1 cellular context compared by ENCODE assay signal in genomic region chr19:15418588-15419412, GRCh38.
A peak's percentile ranks its signal among the peaks of the same experiment; 100 is the strongest.
TF ChIP-seq lines count a peak whose summit lies in the region.

Gene AKAP8L, minus strand, starts transcription at chr19:15418988. Its CDS starts 65 bp downstream, at chr19:15418923.

TF ChIP-seq in HepG2, 621 proteins besides CTCF, POLR2A, EP300 and RAD21 (continued from another document and continues in another):
- TF ChIP-seq ZNF30 (CRISPR knock-in tag; IDR thresholded peaks at IDR 0.05) (peak; percentile 82; the same call in 1 of the 2 replicates), ZFYVE20 (CRISPR knock-in tag; IDR thresholded peaks at IDR 0.05; ENCODE audit: borderline replicate concordance, low read depth) (no peak), PAWR (CRISPR knock-in tag; IDR thresholded peaks at IDR 0.05; ENCODE audit: borderline replicate concordance) (no peak), ATF7-NPFF (CRISPR knock-in tag; IDR thresholded peaks at IDR 0.05; ENCODE audit: low read depth) (no peak), E2F2 (CRISPR knock-in tag; IDR thresholded peaks at IDR 0.05; ENCODE audit: borderline replicate concordance) (peak; percentile 27; the same call in 1 of the 2 replicates), ZNF225 (CRISPR knock-in tag; IDR thresholded peaks at IDR 0.05) (0 out of 2 replicates have a peak, but pooled peaks have one; percentile 59), ZNF451 (CRISPR knock-in tag; IDR thresholded peaks at IDR 0.05) (no peak), HES4 (CRISPR knock-in tag; IDR thresholded peaks at IDR 0.05; ENCODE audit: borderline replicate concordance) (peak; percentile 82; the same call in 1 of the 2 replicates), ZNF550 (CRISPR knock-in tag; IDR thresholded peaks at IDR 0.05; ENCODE audit: borderline replicate concordance) (no peak), POLR2AphosphoS2 (IDR thresholded peaks at IDR 0.05; ENCODE audit: low read depth, low read length) (peak; percentile 92), MLLT10 (CRISPR knock-in tag; IDR thresholded peaks at IDR 0.05) (no peak), ZNF263 (CRISPR knock-in tag; IDR thresholded peaks at IDR 0.05) (peak; percentile 56), ZNF597 (CRISPR knock-in tag; IDR thresholded peaks at IDR 0.05) (no peak), TOPORS (CRISPR knock-in tag; IDR thresholded peaks at IDR 0.05) (peak; percentile 51; the same call in 1 of the 2 replicates), SRSF1 (optimal IDR thresholded peaks at IDR 0.05; ENCODE audit: low read depth, low read length) (no peak), DDIT3 (CRISPR knock-in tag; IDR thresholded peaks at IDR 0.05) (no peak), JUN (CRISPR knock-in tag; IDR thresholded peaks at IDR 0.05) (no peak), HOMEZ (CRISPR knock-in tag; IDR thresholded peaks at IDR 0.05; ENCODE audit: low read depth) (peak; percentile 70; the same call in 1 of the 2 replicates), ZNF143 (CRISPR knock-in tag; IDR thresholded peaks at IDR 0.05) (no peak), ZNF138 (CRISPR knock-in tag; IDR thresholded peaks at IDR 0.05; ENCODE audit: low read depth) (no peak), SIX4 (CRISPR knock-in tag; IDR thresholded peaks at IDR 0.05) (no peak), KAT2B (IDR thresholded peaks at IDR 0.05; ENCODE audit: borderline replicate concordance, low read depth, low read length) (no peak), SAP130 (CRISPR knock-in tag; IDR thresholded peaks at IDR 0.05; ENCODE audit: low read depth) (peak; percentile 84), CENPT (CRISPR knock-in tag; IDR thresholded peaks at IDR 0.05; ENCODE audit: low read depth) (no peak), MAFG (CRISPR knock-in tag; IDR thresholded peaks at IDR 0.05) (no peak), ZNF329 (CRISPR knock-in tag; IDR thresholded peaks at IDR 0.05; ENCODE audit: low read depth) (no peak), ZNF407 (CRISPR knock-in tag; IDR thresholded peaks at IDR 0.05; ENCODE audit: not compliant biosample characterization) (peak; percentile 94), BCL3 (CRISPR knock-in tag; IDR thresholded peaks at IDR 0.05) (peak; percentile 81; the same call in 1 of the 2 replicates), TEF (CRISPR knock-in tag; IDR thresholded peaks at IDR 0.05) (no peak), BCLAF1 (IDR thresholded peaks at IDR 0.05) (no peak), RBAK (CRISPR knock-in tag; IDR thresholded peaks at IDR 0.05) (no peak), POGZ (CRISPR knock-in tag; IDR thresholded peaks at IDR 0.05) (no peak; the same call in none of the 2 replicates), CBX2 (IDR thresholded peaks at IDR 0.05; ENCODE audit: low read depth, low read length) (no peak), CBX2 (CRISPR knock-in tag; IDR thresholded peaks at IDR 0.05; ENCODE audit: low read depth) (no peak), HDAC1 (CRISPR knock-in tag; IDR thresholded peaks at IDR 0.05) (peak; percentile 81), ZNF333 (CRISPR knock-in tag; IDR thresholded peaks at IDR 0.05; ENCODE audit: borderline replicate concordance) (peak; percentile 84; the same call in 1 of the 2 replicates), KDM5A (IDR thresholded peaks at IDR 0.05; ENCODE audit: borderline replicate concordance, low read length) (peak; percentile 36; the same call in 1 of the 2 replicates), NFE2L1 (CRISPR knock-in tag; IDR thresholded peaks at IDR 0.05; ENCODE audit: borderline replicate concordance) (peak; percentile 20; the same call in 1 of the 2 replicates), HINFP (CRISPR knock-in tag; IDR thresholded peaks at IDR 0.05; ENCODE audit: low read depth) (0 out of 2 replicates have a peak, but pooled peaks have one; percentile 32), ZNF501 (CRISPR knock-in tag; IDR thresholded peaks at IDR 0.05) (peak; percentile 85), ZNF232 (CRISPR knock-in tag; IDR thresholded peaks at IDR 0.05; ENCODE audit: borderline replicate concordance) (no peak; the same call in 1 of the 2 replicates), MYPOP (CRISPR knock-in tag; IDR thresholded peaks at IDR 0.05) (peak; percentile 33), HOXA5 (CRISPR knock-in tag; IDR thresholded peaks at IDR 0.05) (peak; percentile 20), HOXA7 (CRISPR knock-in tag; IDR thresholded peaks at IDR 0.05) (no peak)
